ENCODE assay signal across 1 cellular context in genomic region chr1:16922466-16922865, GRCh38.
TF ChIP-seq lines count a peak whose summit lies in the region.

No MANE protein-coding gene starts in this region.

TF ChIP-seq in IMR-90, 13 proteins besides CTCF, POLR2A, EP300 and RAD21 (continued from another document):
- no peak for TF ChIP-seq FOS (IDR thresholded peaks at IDR 0.05; ENCODE audit: low read depth, low read length)
- no peak for TF ChIP-seq RCOR1 (IDR thresholded peaks at IDR 0.05; ENCODE audit: insufficient replicate concordance, low read length)
- no peak for TF ChIP-seq SMC3 (IDR thresholded peaks at IDR 0.05; ENCODE audit: low read depth, low read length)
- no peak for TF ChIP-seq CHD1 (IDR thresholded peaks at IDR 0.05; ENCODE audit: low read depth, low read length)
- no peak for TF ChIP-seq MAFK (IDR thresholded peaks at IDR 0.05; ENCODE audit: low read depth, low read length)
- TF ChIP-seq MXI1 (IDR thresholded peaks at IDR 0.05; ENCODE audit: borderline replicate concordance, low read depth, low read length), result no peak
- no peak for TF ChIP-seq CEBPB (IDR thresholded peaks at IDR 0.05; ENCODE audit: low read depth, low read length)
- no peak for TF ChIP-seq RFX5 (IDR thresholded peaks at IDR 0.05; ENCODE audit: low read depth, low read length)
- TF ChIP-seq BHLHE40 (IDR thresholded peaks at IDR 0.05; ENCODE audit: low read depth, low read length), result no peak
- TF ChIP-seq NFE2L2 (IDR thresholded peaks at IDR 0.05; ENCODE audit: low read depth, low read length), result no peak
- TF ChIP-seq, protein P1, sequence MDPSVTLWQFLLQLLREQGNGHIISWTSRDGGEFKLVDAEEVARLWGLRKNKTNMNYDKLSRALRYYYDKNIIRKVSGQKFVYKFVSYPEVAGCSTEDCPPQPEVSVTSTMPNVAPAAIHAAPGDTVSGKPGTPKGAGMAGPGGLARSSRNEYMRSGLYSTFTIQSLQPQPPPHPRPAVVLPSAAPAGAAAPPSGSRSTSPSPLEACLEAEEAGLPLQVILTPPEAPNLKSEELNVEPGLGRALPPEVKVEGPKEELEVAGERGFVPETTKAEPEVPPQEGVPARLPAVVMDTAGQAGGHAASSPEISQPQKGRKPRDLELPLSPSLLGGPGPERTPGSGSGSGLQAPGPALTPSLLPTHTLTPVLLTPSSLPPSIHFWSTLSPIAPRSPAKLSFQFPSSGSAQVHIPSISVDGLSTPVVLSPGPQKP (IDR thresholded peaks at IDR 0.05; ENCODE audit: borderline replicate concordance, low read depth, low read length), result no peak
